ENCODE assay signal across 10 cellular contexts in the genomic region with DNA sequence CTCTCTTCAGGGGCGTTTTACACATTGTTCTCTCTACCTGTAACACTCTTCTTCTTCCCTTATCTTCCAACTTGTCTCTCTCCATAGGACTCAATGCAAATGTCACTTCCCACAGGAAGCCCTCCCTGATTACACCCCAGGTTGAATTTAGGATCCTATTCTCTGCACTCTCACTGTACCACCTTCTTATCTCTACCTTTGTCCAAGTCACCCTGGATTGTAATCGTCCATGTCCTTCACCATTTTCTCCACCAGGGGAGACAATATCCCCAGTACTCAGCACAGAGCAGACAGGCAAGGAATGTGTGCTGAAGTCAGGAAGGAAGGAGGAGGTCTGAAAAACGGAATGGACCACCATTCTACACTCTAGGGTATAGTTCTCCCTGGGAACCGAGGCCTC. TPM values are rescaled to one million over a fixed set of nuclear protein-coding genes. Genes with fewer than 3 reads are reported as not detected.
DNase-seq lines count a peak whose midpoint lies in the region; ATAC-seq and TF ChIP-seq lines count a peak whose summit lies in the region.
"Had no signal": no experiment of that assay in that cellular context is flagged by ENCODE, and none has a peak within 500 bp of the region (broad histone marks: within the 10 kb centered on the region; RNA-seq: fewer than 3 reads in every experiment).

No MANE protein-coding gene starts in this region.

- H3K4me2 ChIP-seq in mesendoderm (ENCODE audit: low read length): no peak overlapping the region

- H3K56ac ChIP-seq in mesendoderm (ENCODE audit: low read length): no peak overlapping the region

- no peak overlapping the region for H2BK15ac ChIP-seq in mesendoderm (replicated peaks; ENCODE audit: low read depth)

- no peaks in the 10 kb centered on the region for H3K36me3 ChIP-seq in mesendoderm (ENCODE audit: control insufficient read depth, insufficient read depth, low read length)

- WGBS in mesendoderm (ENCODE audit: extremely low coverage, insufficient coverage, low lambda C conversion rate): no CpG with 5 or more reads among the region's 4 CpGs

- H4K5ac ChIP-seq in mesendoderm (ENCODE audit: low read length): no peak overlapping the region

- no peaks in the 10 kb centered on the region for H3K27me3 ChIP-seq in mesendoderm (ENCODE audit: insufficient read depth, low read length, poor library complexity)

- no peak overlapping the region for H3K23ac ChIP-seq in mesendoderm (ENCODE audit: low read length)

- H3K4ac ChIP-seq in mesendoderm (ENCODE audit: low read depth, low read length): no peak overlapping the region

- no peak overlapping the region for H3K18ac ChIP-seq in mesendoderm (ENCODE audit: low read length)

- no peak overlapping the region for H2BK120ac ChIP-seq in mesendoderm (ENCODE audit: low read depth, low read length)

- no peak overlapping the region for H4K8ac ChIP-seq in mesendoderm (ENCODE audit: low read depth, low read length)

- H3K27ac ChIP-seq in mesendoderm (ENCODE audit: low read depth, low read length): no peak overlapping the region

- H3K4me1 ChIP-seq in mesendoderm (ENCODE audit: control insufficient read depth, low read depth, low read length): no peaks in the 10 kb centered on the region

- H2BK5ac ChIP-seq in mesendoderm (ENCODE audit: low read length): no peak overlapping the region

- H3K79me2 ChIP-seq in mesendoderm (ENCODE audit: control insufficient read depth, insufficient read depth, low read length): no peaks in the 10 kb centered on the region

- no peak overlapping the region for H2AK5ac ChIP-seq in mesendoderm (ENCODE audit: low read length)

- peak; percentile 46 for TF ChIP-seq CTCF in cardiac fibroblast (IDR thresholded peaks at IDR 0.05; ENCODE audit: low read depth, low read length)

- no peak for ATAC-seq in GM21737 (IDR thresholded peaks at IDR 0.05; ENCODE audit: unreplicated experiment)

- DNase-seq in GM03348 (ENCODE audit: low spot score) (peak; percentile 27), cardiac fibroblast (ENCODE audit: low read depth in 2 of 2) (peak in 1 of 2 donors; percentile 5), mesendoderm (peak; percentile 88), NCI-H1436 treated with DMSO at 0.1 percent for 48 hours (lab: John Stamatoyannopoulos, UW) (no peak), NCI-H1105 (lab: John Stamatoyannopoulos, UW) (no peak), DMS53 treated with DMSO at 0.1 percent for 48 hours (lab: John Stamatoyannopoulos, UW; ENCODE audit: unreplicated experiment) (no peak)
- DNase-seq: activated CD4-positive, alpha-beta T cell treated with anti-CD3 and anti-CD28 coated beads, Interleukin-2, amount 50 U/mL, for 1 hour; NCI-H2227 treated with DMSO at 0.1 percent for 48 hours had no signal

- TF ChIP-seq RAD21 in Ishikawa (IDR thresholded peaks at IDR 0.05; ENCODE audit: low read depth): 0 out of 2 replicates have a peak, but pooled peaks have one; percentile 18

- H3K79me1 ChIP-seq in mesendoderm (ENCODE audit: low read length): no peaks in the 10 kb centered on the region

- TF ChIP-seq EP300 in Ishikawa (IDR thresholded peaks at IDR 0.05; ENCODE audit: borderline replicate concordance): no peak

- H3K4me3 ChIP-seq in cardiac fibroblast (replicated peaks in 1 of 2; ENCODE audit: low read depth in 2 of 2, low read length in 2 of 2) (no peak overlapping the region), mesendoderm (ENCODE audit: low read length) (no peak overlapping the region)

- no peak overlapping the region for H3K9ac ChIP-seq in mesendoderm (ENCODE audit: low read length)

TF ChIP-seq in Ishikawa, 13 proteins besides CTCF, POLR2A, EP300 and RAD21:
- TF ChIP-seq FOXM1 (IDR thresholded peaks at IDR 0.05; ENCODE audit: borderline replicate concordance, low read depth): no peak
- no peak for TF ChIP-seq TAF1 (IDR thresholded peaks at IDR 0.05; ENCODE audit: low read depth)
- TF ChIP-seq ZBTB7A (IDR thresholded peaks at IDR 0.05; ENCODE audit: low read depth): no peak
- TF ChIP-seq YY1 (IDR thresholded peaks at IDR 0.05; ENCODE audit: low read depth): no peak
- no peak for TF ChIP-seq TCF12 (IDR thresholded peaks at IDR 0.05; ENCODE audit: low read depth)
- TF ChIP-seq CEBPB (IDR thresholded peaks at IDR 0.05): no peak
- no peak for TF ChIP-seq EGR1 (IDR thresholded peaks at IDR 0.05)
- no peak for TF ChIP-seq NFIC (IDR thresholded peaks at IDR 0.05)
- TF ChIP-seq, protein P1, sequence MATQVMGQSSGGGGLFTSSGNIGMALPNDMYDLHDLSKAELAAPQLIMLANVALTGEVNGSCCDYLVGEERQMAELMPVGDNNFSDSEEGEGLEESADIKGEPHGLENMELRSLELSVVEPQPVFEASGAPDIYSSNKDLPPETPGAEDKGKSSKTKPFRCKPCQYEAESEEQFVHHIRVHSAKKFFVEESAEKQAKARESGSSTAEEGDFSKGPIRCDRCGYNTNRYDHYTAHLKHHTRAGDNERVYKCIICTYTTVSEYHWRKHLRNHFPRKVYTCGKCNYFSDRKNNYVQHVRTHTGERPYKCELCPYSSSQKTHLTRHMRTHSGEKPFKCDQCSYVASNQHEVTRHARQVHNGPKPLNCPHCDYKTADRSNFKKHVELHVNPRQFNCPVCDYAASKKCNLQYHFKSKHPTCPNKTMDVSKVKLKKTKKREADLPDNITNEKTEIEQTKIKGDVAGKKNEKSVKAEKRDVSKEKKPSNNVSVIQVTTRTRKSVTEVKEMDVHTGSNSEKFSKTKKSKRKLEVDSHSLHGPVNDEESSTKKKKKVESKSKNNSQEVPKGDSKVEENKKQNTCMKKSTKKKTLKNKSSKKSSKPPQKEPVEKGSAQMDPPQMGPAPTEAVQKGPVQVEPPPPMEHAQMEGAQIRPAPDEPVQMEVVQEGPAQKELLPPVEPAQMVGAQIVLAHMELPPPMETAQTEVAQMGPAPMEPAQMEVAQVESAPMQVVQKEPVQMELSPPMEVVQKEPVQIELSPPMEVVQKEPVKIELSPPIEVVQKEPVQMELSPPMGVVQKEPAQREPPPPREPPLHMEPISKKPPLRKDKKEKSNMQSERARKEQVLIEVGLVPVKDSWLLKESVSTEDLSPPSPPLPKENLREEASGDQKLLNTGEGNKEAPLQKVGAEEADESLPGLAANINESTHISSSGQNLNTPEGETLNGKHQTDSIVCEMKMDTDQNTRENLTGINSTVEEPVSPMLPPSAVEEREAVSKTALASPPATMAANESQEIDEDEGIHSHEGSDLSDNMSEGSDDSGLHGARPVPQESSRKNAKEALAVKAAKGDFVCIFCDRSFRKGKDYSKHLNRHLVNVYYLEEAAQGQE (IDR thresholded peaks at IDR 0.05; ENCODE audit: low read depth): no peak
- TF ChIP-seq TEAD4 (IDR thresholded peaks at IDR 0.05): no peak
- TF ChIP-seq CREB1 (IDR thresholded peaks at IDR 0.05; ENCODE audit: low read depth): no peak
- TF ChIP-seq, protein P2, sequence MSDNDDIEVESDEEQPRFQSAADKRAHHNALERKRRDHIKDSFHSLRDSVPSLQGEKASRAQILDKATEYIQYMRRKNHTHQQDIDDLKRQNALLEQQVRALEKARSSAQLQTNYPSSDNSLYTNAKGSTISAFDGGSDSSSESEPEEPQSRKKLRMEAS (IDR thresholded peaks at IDR 0.05): no peak
- TF ChIP-seq, protein P3, sequence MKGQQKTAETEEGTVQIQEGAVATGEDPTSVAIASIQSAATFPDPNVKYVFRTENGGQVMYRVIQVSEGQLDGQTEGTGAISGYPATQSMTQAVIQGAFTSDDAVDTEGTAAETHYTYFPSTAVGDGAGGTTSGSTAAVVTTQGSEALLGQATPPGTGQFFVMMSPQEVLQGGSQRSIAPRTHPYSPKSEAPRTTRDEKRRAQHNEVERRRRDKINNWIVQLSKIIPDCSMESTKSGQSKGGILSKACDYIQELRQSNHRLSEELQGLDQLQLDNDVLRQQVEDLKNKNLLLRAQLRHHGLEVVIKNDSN (IDR thresholded peaks at IDR 0.05): no peak

RNA-seq across cellular contexts. Expression of a gene that starts 14.1 kb away (rescaled TPM):
- not detected for polyA plus RNA-seq in mesendoderm (2013, experiment 1 of 2)
- polyA plus RNA-seq in mesendoderm (2013, experiment 2 of 2): not detected

Comparison
In these comparisons a context has a peak if more than half of its experiments do, and no peak if none do; other contexts are left out.
1. DNase-seq: peak in GM03348 (single experiment) and mesendoderm (single experiment); none in NCI-H1436 treated with DMSO at 0.1 percent for 48 hours (single experiment), NCI-H1105 (single experiment) and DMS53 treated with DMSO at 0.1 percent for 48 hours (single experiment).